Comparison of ENCODE assay signal across 11 cellular contexts in genomic region chr21:41217656-41218380, GRCh38. TPM values are rescaled to one million over a fixed set of nuclear protein-coding genes. Genes with fewer than 3 reads are reported as not detected.
DNase-seq lines count a peak whose midpoint lies in the region; ATAC-seq and TF ChIP-seq lines count a peak whose summit lies in the region.
"Had no signal": no experiment of that assay in that cellular context is flagged by ENCODE, and none has a peak within 500 bp of the region (broad histone marks: within the 10 kb centered on the region; RNA-seq: fewer than 3 reads in every experiment).

No MANE protein-coding gene starts in this region.

- POLR2A ChIA-PET in CD4-positive, alpha-beta T cell (lab: Charles Lee), result no interaction called here
- POLR2A ChIA-PET in activated CD4-positive, alpha-beta T cell treated with anti-CD3 and anti-CD28 coated beads for 36 hours (lab: Charles Lee), result no interaction called here

- no peaks in the 10 kb centered on the region for H3K9me3 Mint-ChIP-seq in endodermal cell
- no peaks in the 10 kb centered on the region for H3K9me3 Mint-ChIP-seq in CD4-positive, alpha-beta T cell
- H3K9me3 Mint-ChIP-seq in activated CD4-positive, alpha-beta T cell treated with anti-CD3 and anti-CD28 coated beads for 36 hours (ENCODE audit: low read depth), result no peaks in the 10 kb centered on the region
- H3K9me3 Mint-ChIP-seq: neural crest cell; stimulated activated naive B cell treated with anti-CD40 and anti-IgM and Interleukin-4, amounts not matched to agents 10 μg/mL and 1 μg/mL and 100 μg/mL, for 72 hours had no signal

- no peak overlapping the region for H3K4me3 Mint-ChIP-seq in endodermal cell
- H3K4me3 Mint-ChIP-seq in CD4-positive, alpha-beta T cell, result no peak overlapping the region
- no peak overlapping the region for H3K4me3 Mint-ChIP-seq in activated CD4-positive, alpha-beta T cell treated with anti-CD3 and anti-CD28 coated beads for 36 hours
- H3K4me3 Mint-ChIP-seq: neural crest cell; stimulated activated naive B cell treated with anti-CD40 and anti-IgM and Interleukin-4, amounts not matched to agents 10 μg/mL and 1 μg/mL and 100 μg/mL, for 72 hours had no signal

- no peak for TF ChIP-seq CTCF in endodermal cell (conservative IDR thresholded peaks at IDR 0.05)
- no peak for TF ChIP-seq CTCF in CD4-positive, alpha-beta T cell (IDR thresholded peaks at IDR 0.05)

- H3K4me3 ChIP-seq in MG63, result no peak overlapping the region
- no peak overlapping the region for H3K4me3 ChIP-seq in endodermal cell (ENCODE audit: low read length)

- H3K9me3 ChIP-seq in MG63, result no peaks in the 10 kb centered on the region
- H3K9me3 ChIP-seq in endodermal cell (ENCODE audit: control insufficient read depth, low read length), result no peaks in the 10 kb centered on the region
- no peaks in the 10 kb centered on the region for H3K9me3 ChIP-seq in CD4-positive, alpha-beta T cell (ENCODE audit: control insufficient read depth, low read length)

- H3K36me3 Mint-ChIP-seq in endodermal cell (ENCODE audit: low read depth), result no peaks in the 10 kb centered on the region
- H3K36me3 Mint-ChIP-seq in CD4-positive, alpha-beta T cell (ENCODE audit: low read depth), result no peaks in the 10 kb centered on the region
- H3K36me3 Mint-ChIP-seq in activated CD4-positive, alpha-beta T cell treated with anti-CD3 and anti-CD28 coated beads for 36 hours (ENCODE audit: low read depth), result no peaks in the 10 kb centered on the region

- DNase-seq in MG63 (peak; percentile 68), endodermal cell (peak; percentile 68), left colon (peak; percentile 75 to 84), stromal cell of bone marrow (ENCODE audit: low read depth) (peak; percentile 56), DMS79 (lab: John Stamatoyannopoulos, UW) (no peak)
- no peak for DNase-seq in CD4-positive, alpha-beta T cell
- no peak for DNase-seq in activated CD4-positive, alpha-beta T cell treated with anti-CD3 and anti-CD28 coated beads for 36 hours
- DNase-seq: NCI-H1092; stimulated activated naive B cell treated with anti-CD40 and anti-IgM and Interleukin-4, amounts not matched to agents 10 μg/mL and 1 μg/mL and 100 μg/mL, for 72 hours had no signal

- H3K27me3 Mint-ChIP-seq in endodermal cell (ENCODE audit: insufficient read depth), result no peaks in the 10 kb centered on the region
- H3K27me3 Mint-ChIP-seq in CD4-positive, alpha-beta T cell, result peaks cover 36% of the 10 kb centered on the region
- peaks cover 17% of the 10 kb centered on the region for H3K27me3 Mint-ChIP-seq in activated CD4-positive, alpha-beta T cell treated with anti-CD3 and anti-CD28 coated beads for 36 hours

- CTCF ChIA-PET in CD4-positive, alpha-beta T cell (lab: Charles Lee), result no interaction called here
- CTCF ChIA-PET in activated CD4-positive, alpha-beta T cell treated with anti-CD3 and anti-CD28 coated beads for 36 hours (lab: Charles Lee), result interaction anchor here (1.0 kb wide), 1 partner anchor 24 kb away, joined by 3 read pairs; no protein-coding TSS in a partner anchor

- intact Hi-C loops in left colon (cut with DNase I, micrococcal nuclease), result no loop called here
- intact Hi-C loops in CD4-positive, alpha-beta T cell (cut with DNase I, micrococcal nuclease), result no loop called here
- intact Hi-C loops in activated CD4-positive, alpha-beta T cell treated with anti-CD3 and anti-CD28 coated beads for 36 hours (cut with DNase I, micrococcal nuclease), result no loop called here

- H3K36me3 ChIP-seq in MG63, result peaks cover 39% of the 10 kb centered on the region
- H3K36me3 ChIP-seq in endodermal cell (ENCODE audit: control insufficient read depth, insufficient read depth, low read length), result no peaks in the 10 kb centered on the region

- H3K4me1 Mint-ChIP-seq in endodermal cell, result peaks cover 6% of the 10 kb centered on the region
- no peaks in the 10 kb centered on the region for H3K4me1 Mint-ChIP-seq in CD4-positive, alpha-beta T cell (ENCODE audit: low read depth)
- no peaks in the 10 kb centered on the region for H3K4me1 Mint-ChIP-seq in activated CD4-positive, alpha-beta T cell treated with anti-CD3 and anti-CD28 coated beads for 36 hours

- ATAC-seq in left colon (peak; percentile 96), GM21717 (IDR thresholded peaks at IDR 0.05; ENCODE audit: unreplicated experiment) (no peak)
- no peak for ATAC-seq in CD4-positive, alpha-beta T cell (ENCODE audit: poor library complexity)
- ATAC-seq in activated CD4-positive, alpha-beta T cell treated with anti-CD3 and anti-CD28 coated beads for 36 hours, result no peak
- ATAC-seq: stimulated activated naive B cell treated with anti-CD40 and anti-IgM and Interleukin-4, amounts not matched to agents 10 μg/mL and 1 μg/mL and 100 μg/mL, for 72 hours had no signal

- 80 to 81% methylated on average over 8 to 12 of the region's 12 CpGs for WGBS in endodermal cell (ENCODE audit: insufficient coverage in 1 of 2, insufficient read length in 1 of 2), 2 experiments

- H3K9ac ChIP-seq in endodermal cell (ENCODE audit: extremely low read depth, low read length, poor library complexity, severe bottlenecking), result no peak overlapping the region

- no peak overlapping the region for H3K27ac ChIP-seq in endodermal cell (ENCODE audit: low read depth, low read length)
- no peak overlapping the region for H3K27ac ChIP-seq in CD4-positive, alpha-beta T cell (ENCODE audit: low read depth, low read length)

- H3K27me3 ChIP-seq in MG63 (no peaks in the 10 kb centered on the region), endodermal cell (ENCODE audit: control insufficient read depth, insufficient read depth, low read length, poor library complexity, severe bottlenecking) (no peaks in the 10 kb centered on the region)
- H3K27me3 ChIP-seq in CD4-positive, alpha-beta T cell (ENCODE audit: control insufficient read depth, insufficient read depth, low read length), result peaks cover 10% of the 10 kb centered on the region

- no peaks in the 10 kb centered on the region for H3K4me1 ChIP-seq in endodermal cell (ENCODE audit: control insufficient read depth, insufficient read depth, low read length)

- peak overlapping the region; percentile 21 for H3K27ac Mint-ChIP-seq in endodermal cell
- H3K27ac Mint-ChIP-seq in CD4-positive, alpha-beta T cell, result no peak overlapping the region
- no peak overlapping the region for H3K27ac Mint-ChIP-seq in activated CD4-positive, alpha-beta T cell treated with anti-CD3 and anti-CD28 coated beads for 36 hours
- H3K27ac Mint-ChIP-seq: stimulated activated naive B cell treated with anti-CD40 and anti-IgM and Interleukin-4, amounts not matched to agents 10 μg/mL and 1 μg/mL and 100 μg/mL, for 72 hours had no signal

RNA-seq across cellular contexts. Expression of gene BACE2, which starts 49.9 kb away (rescaled TPM):
- 211 and 220 TPM in 2 replicates for total RNA-seq in MG63 (2014; rRNA removed; shearing (Covaris generic); ENCODE audit: low replicate concordance)
- total RNA-seq in endodermal cell (10 to 100 TPM in 1 of 2 donors, 1 to 10 TPM in 1; 9.1 to 16.7 TPM), left colon (10 to 100 TPM; 59.3 to 65.1 TPM)
- 11.3 TPM for polyA plus RNA-seq in endodermal cell (2013, experiment 1 of 2)
- 8.9 TPM for polyA plus RNA-seq in endodermal cell (2013, experiment 2 of 2)
- total RNA-seq in CD4-positive, alpha-beta T cell, result under 1 TPM in 1 of 2 experiments, not detected in 1; 0.16 TPM
- under 1 TPM; 0.25 to 0.50 TPM for total RNA-seq in activated CD4-positive, alpha-beta T cell treated with anti-CD3 and anti-CD28 coated beads for 36 hours

Comparison
In these comparisons a context has a peak if more than half of its experiments do, and no peak if none do; other contexts are left out.
1. DNase-seq: peak in MG63 (single experiment), endodermal cell (single experiment), left colon (2 of 2) and stromal cell of bone marrow (single experiment); none in CD4-positive, alpha-beta T cell (0 of 10), DMS79 (single experiment) and activated CD4-positive, alpha-beta T cell treated with anti-CD3 and anti-CD28 coated beads for 36 hours (single experiment).
2. RNA of gene BACE2, which starts 49.9 kb away (total RNA-seq): 211 to 220 TPM in MG63, 59.3 to 65.1 TPM in left colon and 9.1 to 16.7 TPM in endodermal cell; 0.25 to 0.50 TPM in activated CD4-positive, alpha-beta T cell treated with anti-CD3 and anti-CD28 coated beads for 36 hours and 0.16 TPM in CD4-positive, alpha-beta T cell; every median in the first group is over 4 times any median in the second.